8 cellular contexts compared by ENCODE assay signal in the genomic region with DNA sequence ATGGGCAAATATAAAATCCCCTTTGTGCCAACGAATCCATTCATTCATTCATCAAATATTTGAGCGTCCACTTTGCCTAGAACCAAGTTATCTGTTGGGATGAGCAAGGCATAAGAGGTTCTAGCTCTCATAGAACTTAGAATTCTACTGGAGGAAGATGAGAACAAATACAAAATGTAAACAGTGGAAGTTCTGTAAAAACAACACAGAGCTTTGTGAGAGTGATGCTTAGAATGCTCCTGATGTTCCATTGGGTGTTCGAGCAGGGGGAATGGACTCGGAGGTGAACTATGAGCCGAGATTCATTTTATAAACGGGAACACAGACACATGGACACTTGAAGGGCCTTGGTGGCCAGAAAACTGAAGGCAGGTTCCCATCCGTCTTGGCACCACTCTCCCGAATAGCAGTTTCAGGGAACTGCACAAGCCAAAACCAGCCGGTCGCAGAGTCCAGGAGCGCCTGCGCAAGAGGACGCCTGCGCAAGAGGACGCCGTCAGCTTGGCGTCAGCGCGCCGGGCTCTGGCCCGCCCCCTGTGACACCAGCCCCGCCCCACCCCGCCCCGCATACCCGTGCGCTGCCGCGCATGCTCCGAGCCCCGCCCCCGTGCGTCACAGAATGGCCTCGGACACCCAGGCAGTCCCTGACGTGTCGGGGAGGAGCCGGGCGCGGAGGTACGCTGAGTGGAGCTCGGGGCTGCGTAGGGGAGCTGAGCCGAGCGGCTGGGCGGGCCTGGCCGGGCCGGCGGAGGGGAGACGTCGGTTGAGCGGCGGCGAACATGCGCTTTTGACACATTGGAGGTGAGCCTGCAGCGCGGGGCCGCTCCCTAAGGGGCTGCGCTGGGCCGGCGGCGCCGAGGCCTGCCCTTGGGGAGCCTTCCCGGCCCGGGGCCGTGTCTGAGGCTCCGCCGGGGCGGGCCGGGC. TPM values are rescaled to one million over a fixed set of nuclear protein-coding genes. Genes with fewer than 3 reads are reported as not detected.
DNase-seq lines count a peak whose midpoint lies in the region; ATAC-seq and TF ChIP-seq lines count a peak whose summit lies in the region.

A gene with protein sequence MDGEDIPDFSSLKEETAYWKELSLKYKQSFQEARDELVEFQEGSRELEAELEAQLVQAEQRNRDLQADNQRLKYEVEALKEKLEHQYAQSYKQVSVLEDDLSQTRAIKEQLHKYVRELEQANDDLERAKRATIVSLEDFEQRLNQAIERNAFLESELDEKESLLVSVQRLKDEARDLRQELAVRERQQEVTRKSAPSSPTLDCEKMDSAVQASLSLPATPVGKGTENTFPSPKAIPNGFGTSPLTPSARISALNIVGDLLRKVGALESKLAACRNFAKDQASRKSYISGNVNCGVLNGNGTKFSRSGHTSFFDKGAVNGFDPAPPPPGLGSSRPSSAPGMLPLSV (plus strand): TSS at position 640 of the 924 bp plus-strand sequence. CDS start 8,388 bp downstream, outside the sequence.

- peak; percentile 92 for ATAC-seq in GM21619 (IDR thresholded peaks at IDR 0.05; ENCODE audit: unreplicated experiment)

- H3K4me1 ChIP-seq in mononuclear cell (ENCODE audit: insufficient read depth, low read length) = peaks cover 25% of the 10 kb centered on the region

- TF ChIP-seq CTCF in epithelial cell of esophagus (IDR thresholded peaks at IDR 0.05; ENCODE audit: insufficient read depth, low read depth, low read length, missing control alignments) = no peak

- H3K9me3 ChIP-seq in mononuclear cell (ENCODE audit: low read depth, low read length) = no peaks in the 10 kb centered on the region

- TF ChIP-seq RAD21 in Ishikawa (IDR thresholded peaks at IDR 0.05; ENCODE audit: low read depth) = no peak

- DNase-seq in DMS153 (lab: John Stamatoyannopoulos, UW) = peak; percentile 83
- peak; percentile 57 for DNase-seq in OCI-M2 (lab: John Stamatoyannopoulos, UW; ENCODE audit: unreplicated experiment)
- DNase-seq in activated T-cell treated with anti-CD3 and anti-CD28 coated beads for 4 hours = peak; percentile 98
- DNase-seq in epithelial cell of esophagus (ENCODE audit: low read depth) = peak; percentile 99
- DNase-seq in stimulated activated CD8-positive, alpha-beta memory T cell treated with anti-CD3 and anti-CD28 coated beads, Interleukin-2, amount 100 ng/mL, for 48 hours (ENCODE audit: low read depth in 2 of 2) = peak; percentile 99 to 100

- no peaks in the 10 kb centered on the region for H3K27me3 ChIP-seq in mononuclear cell (ENCODE audit: insufficient read depth, low read length)

- no peak; the same call in 1 of the 2 replicates for TF ChIP-seq EP300 in Ishikawa (IDR thresholded peaks at IDR 0.05; ENCODE audit: borderline replicate concordance)

- peak within 1 kb of the TSS; percentile 94 for H3K4me3 ChIP-seq in epithelial cell of esophagus (ENCODE audit: low read length)
- H3K4me3 ChIP-seq in mononuclear cell (ENCODE audit: low read length) = peak within 1 kb of the TSS; percentile 98

TF ChIP-seq in Ishikawa, 13 proteins besides CTCF, POLR2A, EP300 and RAD21:
- TF ChIP-seq FOXM1 (IDR thresholded peaks at IDR 0.05; ENCODE audit: borderline replicate concordance, low read depth) = no peak
- no peak for TF ChIP-seq EGR1 (IDR thresholded peaks at IDR 0.05)
- TF ChIP-seq, protein P1, sequence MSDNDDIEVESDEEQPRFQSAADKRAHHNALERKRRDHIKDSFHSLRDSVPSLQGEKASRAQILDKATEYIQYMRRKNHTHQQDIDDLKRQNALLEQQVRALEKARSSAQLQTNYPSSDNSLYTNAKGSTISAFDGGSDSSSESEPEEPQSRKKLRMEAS (IDR thresholded peaks at IDR 0.05) = 0 out of 2 replicates have a peak, but pooled peaks have one; percentile 33
- peak; percentile 63 for TF ChIP-seq CREB1 (IDR thresholded peaks at IDR 0.05; ENCODE audit: low read depth)
- TF ChIP-seq TCF12 (IDR thresholded peaks at IDR 0.05; ENCODE audit: low read depth) = no peak
- no peak for TF ChIP-seq TEAD4 (IDR thresholded peaks at IDR 0.05)
- TF ChIP-seq, protein P2, sequence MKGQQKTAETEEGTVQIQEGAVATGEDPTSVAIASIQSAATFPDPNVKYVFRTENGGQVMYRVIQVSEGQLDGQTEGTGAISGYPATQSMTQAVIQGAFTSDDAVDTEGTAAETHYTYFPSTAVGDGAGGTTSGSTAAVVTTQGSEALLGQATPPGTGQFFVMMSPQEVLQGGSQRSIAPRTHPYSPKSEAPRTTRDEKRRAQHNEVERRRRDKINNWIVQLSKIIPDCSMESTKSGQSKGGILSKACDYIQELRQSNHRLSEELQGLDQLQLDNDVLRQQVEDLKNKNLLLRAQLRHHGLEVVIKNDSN (IDR thresholded peaks at IDR 0.05) = no peak
- TF ChIP-seq YY1 (IDR thresholded peaks at IDR 0.05; ENCODE audit: low read depth) = peak; percentile 68; the same call in 1 of the 2 replicates
- no peak for TF ChIP-seq NFIC (IDR thresholded peaks at IDR 0.05)
- TF ChIP-seq TAF1 (IDR thresholded peaks at IDR 0.05; ENCODE audit: low read depth) = peak; percentile 65

RNA-seq across cellular contexts. Expression of the gene that starts here (rescaled TPM):
- 156 TPM for total RNA-seq in mononuclear cell

Comparison
In these comparisons a context has a peak if more than half of its experiments do, and no peak if none do; other contexts are left out.
1. Peak in every context shown above with its lines: DNase-seq, ATAC-seq and H3K4me3 ChIP-seq.